In genomic region chr7:106767498-106768323, GRCh38 we compare ENCODE assay signal across 8 cellular contexts.
DNase-seq lines count a peak whose midpoint lies in the region; ATAC-seq, FAIRE-seq and TF ChIP-seq lines count a peak whose summit lies in the region.

No MANE protein-coding gene starts in this region.

- peak overlapping the region; percentile 75 for H2AFZ ChIP-seq in GM12878 (ENCODE audit: control insufficient read depth, low read depth, low read length)

- RAD21 ChIA-PET in GM12878 (lab: Charles Lee; ENCODE audit: unreplicated experiment): interaction anchor here (1.0 to 2.5 kb wide), 3 partner anchors 31 to 225 kb away, joined by 3 to 7 read pairs (median 3); no protein-coding TSS in a partner anchor

- WGBS in GM12878 (ENCODE audit: insufficient coverage, insufficient replicate concordance, low lambda C conversion rate, missing lambda C conversion rate): 73% methylated on average over 8 of the region's 8 CpGs

- DNase-seq in AG10803 (ENCODE audit: low read depth) (peak; percentile 50), GM12878 (ENCODE audit: low read depth, low spot score) (no peak), NCI-H69 (lab: John Stamatoyannopoulos, UW) (no peak), progenitor cell of endocrine pancreas (ENCODE audit: low spot score, unreplicated experiment) (no peak), COR-L47 (lab: John Stamatoyannopoulos, UW) (no peak)
- no peak for DNase-seq in stimulated activated naive B cell treated with anti-CD40 and anti-IgM and Interleukin-4, amounts not matched to agents 10 μg/mL and 1 μg/mL and 100 μg/mL, for 72 hours

- peak overlapping the region; percentile 45 for H3K4me2 ChIP-seq in GM12878 (ENCODE audit: control insufficient read depth, insufficient read depth)

- H3K27ac ChIP-seq in GM12878 (ENCODE audit: control insufficient read depth, insufficient read depth): peak overlapping the region; percentile 17; the same call in 1 of the 2 replicates

- H3K9me3 ChIP-seq in GM12878 (replicated peaks; ENCODE audit: control insufficient read depth, insufficient read depth, low read length): no peaks in the 10 kb centered on the region

- peak; percentile 98 for FAIRE-seq in GM12878 (lab: Jason Lieb, UNC)

- no peak for TF ChIP-seq EP300 in GM12878 (IDR thresholded peaks at IDR 0.05; ENCODE audit: borderline replicate concordance in 1 of 2, control insufficient read depth in 1 of 2, low read depth in 2 of 2, low read length in 2 of 2)

- no peaks in the 10 kb centered on the region for H3K27me3 Mint-ChIP-seq in stimulated activated naive B cell treated with anti-CD40 and anti-IgM and Interleukin-4, amounts not matched to agents 10 μg/mL and 1 μg/mL and 100 μg/mL, for 72 hours
- H3K27me3 Mint-ChIP-seq in progenitor cell of endocrine pancreas: peaks cover 6% of the 10 kb centered on the region

- in situ Hi-C loops in GM12878 (cut with MboI): no loop called here

- H4K20me1 ChIP-seq in GM12878 (ENCODE audit: control insufficient read depth, insufficient read depth): no peaks in the 10 kb centered on the region

- H3K27me3 ChIP-seq in GM12878 (replicated peaks in 1 of 2; ENCODE audit: control insufficient read depth in 2 of 2, insufficient read depth in 2 of 2, low read length in 1 of 2): no peaks in the 10 kb centered on the region

- intact Hi-C loops in GM12878 (cut with micrococcal nuclease; ENCODE audit: unreplicated experiment): no loop called here

- no peaks in the 10 kb centered on the region for H3K9me3 Mint-ChIP-seq in stimulated activated naive B cell treated with anti-CD40 and anti-IgM and Interleukin-4, amounts not matched to agents 10 μg/mL and 1 μg/mL and 100 μg/mL, for 72 hours
- no peaks in the 10 kb centered on the region for H3K9me3 Mint-ChIP-seq in progenitor cell of endocrine pancreas (ENCODE audit: low read depth)

- CTCF ChIA-PET in GM12878 (lab: Yijun Ruan, JAX): interaction anchor here (0.7 to 1.5 kb wide), 5 partner anchors 25 to 599 kb away, joined by 3 to 6 read pairs (median 5); no protein-coding TSS in a partner anchor

- no peaks in the 10 kb centered on the region for H3K36me3 Mint-ChIP-seq in stimulated activated naive B cell treated with anti-CD40 and anti-IgM and Interleukin-4, amounts not matched to agents 10 μg/mL and 1 μg/mL and 100 μg/mL, for 72 hours
- H3K36me3 Mint-ChIP-seq in progenitor cell of endocrine pancreas (ENCODE audit: insufficient read depth): no peaks in the 10 kb centered on the region

- H3K4me1 ChIP-seq in GM12878 (ENCODE audit: control insufficient read depth, insufficient read depth, low read length): peaks cover 12% of the 10 kb centered on the region

- H3K4me1 Mint-ChIP-seq in stimulated activated naive B cell treated with anti-CD40 and anti-IgM and Interleukin-4, amounts not matched to agents 10 μg/mL and 1 μg/mL and 100 μg/mL, for 72 hours: peaks cover 19 to 60% of the 10 kb centered on the region in 2 donors
- H3K4me1 Mint-ChIP-seq in progenitor cell of endocrine pancreas (ENCODE audit: low read depth): no peaks in the 10 kb centered on the region

- BruUV-seq in GM12878 (replicated peaks; lab: Mats Ljungman, UMichigan): no TSS peak

- H3K27ac Mint-ChIP-seq in stimulated activated naive B cell treated with anti-CD40 and anti-IgM and Interleukin-4, amounts not matched to agents 10 μg/mL and 1 μg/mL and 100 μg/mL, for 72 hours: peak overlapping the region; percentile 84
- H3K27ac Mint-ChIP-seq in progenitor cell of endocrine pancreas: no peak overlapping the region

- H3K79me2 ChIP-seq in GM12878 (ENCODE audit: control insufficient read depth, insufficient read depth, low read length): no peaks in the 10 kb centered on the region

- ATAC-seq in GM19351 (IDR thresholded peaks at IDR 0.05; ENCODE audit: unreplicated experiment) (peak; percentile 73), HG03280 (IDR thresholded peaks at IDR 0.05; ENCODE audit: unreplicated experiment) (peak; percentile 71), GM12878 (peak; percentile 89)
- ATAC-seq in stimulated activated naive B cell treated with anti-CD40 and anti-IgM and Interleukin-4, amounts not matched to agents 10 μg/mL and 1 μg/mL and 100 μg/mL, for 72 hours (replicated peaks): peak; percentile 64 to 65

- peak overlapping the region; percentile 40 to 70 for H3K4me3 Mint-ChIP-seq in stimulated activated naive B cell treated with anti-CD40 and anti-IgM and Interleukin-4, amounts not matched to agents 10 μg/mL and 1 μg/mL and 100 μg/mL, for 72 hours
- H3K4me3 Mint-ChIP-seq in progenitor cell of endocrine pancreas (ENCODE audit: low read depth): no peak overlapping the region

- POLR2A ChIA-PET in GM12878 (lab: Charles Lee): no interaction called here

- TF ChIP-seq POLR2A in GM12878 (IDR thresholded peaks at IDR 0.05; ENCODE audit: low read depth, low read length): no peak

- H3K4me3 ChIP-seq in AG10803 (ENCODE audit: low read length) (peak overlapping the region; percentile 4), GM12878 (no peak overlapping the region)

- peak overlapping the region; percentile 10; the same call in 1 of the 2 replicates for H3K9ac ChIP-seq in GM12878 (ENCODE audit: control insufficient read depth, insufficient read depth, low read length)

- TF ChIP-seq RAD21 in GM12878 (IDR thresholded peaks at IDR 0.05; ENCODE audit: insufficient read depth, low read depth, low read length): no peak

- H3K36me3 ChIP-seq in GM12878 (ENCODE audit: control insufficient read depth in 2 of 2, insufficient read depth in 2 of 2, low read length in 1 of 2): no peaks in the 10 kb centered on the region

- TF ChIP-seq CTCF in AG10803 (conservative IDR thresholded peaks at IDR 0.05; ENCODE audit: low read length): no peak
- no peak for TF ChIP-seq CTCF in GM12878 (IDR thresholded peaks at IDR 0.05 in 2 of 3, conservative IDR thresholded peaks at IDR 0.05 in 1 of 3; ENCODE audit: control insufficient read depth in 2 of 3, extremely low read depth in 1 of 3, insufficient read depth in 1 of 3, low read depth in 3 of 3, low read length in 3 of 3)
- no peak for TF ChIP-seq CTCF in progenitor cell of endocrine pancreas (IDR thresholded peaks at IDR 0.05; ENCODE audit: unreplicated experiment)

- SMC1A ChIA-PET in GM12878 (lab: Charles Lee; ENCODE audit: uncharacterized antibody, unreplicated experiment): interaction anchor here (0.8 to 1.3 kb wide), 4 partner anchors 26 to 305 kb away, joined by 3 to 5 read pairs (median 4); no protein-coding TSS in a partner anchor

TF ChIP-seq in GM12878, 131 proteins besides CTCF, POLR2A, EP300 and RAD21 (continues in another document):
- peak; percentile 64 for TF ChIP-seq YY1 (IDR thresholded peaks at IDR 0.05; ENCODE audit: low read depth, low read length)
- TF ChIP-seq, protein P1, sequence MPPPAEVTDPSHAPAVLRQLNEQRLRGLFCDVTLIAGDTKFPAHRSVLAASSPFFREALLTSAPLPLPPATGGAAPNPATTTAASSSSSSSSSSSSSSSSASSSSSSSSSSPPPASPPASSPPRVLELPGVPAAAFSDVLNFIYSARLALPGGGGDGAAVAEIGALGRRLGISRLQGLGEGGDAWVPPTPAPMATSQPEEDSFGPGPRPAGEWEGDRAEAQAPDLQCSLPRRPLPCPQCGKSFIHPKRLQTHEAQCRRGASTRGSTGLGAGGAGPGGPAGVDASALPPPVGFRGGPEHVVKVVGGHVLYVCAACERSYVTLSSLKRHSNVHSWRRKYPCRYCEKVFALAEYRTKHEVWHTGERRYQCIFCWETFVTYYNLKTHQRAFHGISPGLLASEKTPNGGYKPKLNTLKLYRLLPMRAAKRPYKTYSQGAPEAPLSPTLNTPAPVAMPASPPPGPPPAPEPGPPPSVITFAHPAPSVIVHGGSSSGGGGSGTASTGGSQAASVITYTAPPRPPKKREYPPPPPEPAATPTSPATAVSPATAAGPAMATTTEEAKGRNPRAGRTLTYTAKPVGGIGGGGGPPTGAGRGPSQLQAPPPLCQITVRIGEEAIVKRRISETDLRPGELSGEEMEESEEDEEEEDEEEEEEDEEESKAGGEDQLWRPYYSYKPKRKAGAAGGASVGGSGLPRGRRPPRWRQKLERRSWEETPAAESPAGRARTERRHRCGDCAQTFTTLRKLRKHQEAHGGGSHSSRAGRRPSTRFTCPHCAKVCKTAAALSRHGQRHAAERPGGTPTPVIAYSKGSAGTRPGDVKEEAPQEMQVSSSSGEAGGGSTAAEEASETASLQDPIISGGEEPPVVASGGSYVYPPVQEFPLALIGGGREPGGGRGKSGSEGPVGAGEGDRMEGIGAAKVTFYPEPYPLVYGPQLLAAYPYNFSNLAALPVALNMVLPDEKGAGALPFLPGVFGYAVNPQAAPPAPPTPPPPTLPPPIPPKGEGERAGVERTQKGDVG (CRISPR knock-in tag; IDR thresholded peaks at IDR 0.05): peak; percentile 84
- TF ChIP-seq, protein P2, sequence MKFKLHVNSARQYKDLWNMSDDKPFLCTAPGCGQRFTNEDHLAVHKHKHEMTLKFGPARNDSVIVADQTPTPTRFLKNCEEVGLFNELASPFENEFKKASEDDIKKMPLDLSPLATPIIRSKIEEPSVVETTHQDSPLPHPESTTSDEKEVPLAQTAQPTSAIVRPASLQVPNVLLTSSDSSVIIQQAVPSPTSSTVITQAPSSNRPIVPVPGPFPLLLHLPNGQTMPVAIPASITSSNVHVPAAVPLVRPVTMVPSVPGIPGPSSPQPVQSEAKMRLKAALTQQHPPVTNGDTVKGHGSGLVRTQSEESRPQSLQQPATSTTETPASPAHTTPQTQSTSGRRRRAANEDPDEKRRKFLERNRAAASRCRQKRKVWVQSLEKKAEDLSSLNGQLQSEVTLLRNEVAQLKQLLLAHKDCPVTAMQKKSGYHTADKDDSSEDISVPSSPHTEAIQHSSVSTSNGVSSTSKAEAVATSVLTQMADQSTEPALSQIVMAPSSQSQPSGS (IDR thresholded peaks at IDR 0.05; ENCODE audit: low read length): peak; percentile 18; the same call in 1 of the 2 replicates
